In the genomic region with DNA sequence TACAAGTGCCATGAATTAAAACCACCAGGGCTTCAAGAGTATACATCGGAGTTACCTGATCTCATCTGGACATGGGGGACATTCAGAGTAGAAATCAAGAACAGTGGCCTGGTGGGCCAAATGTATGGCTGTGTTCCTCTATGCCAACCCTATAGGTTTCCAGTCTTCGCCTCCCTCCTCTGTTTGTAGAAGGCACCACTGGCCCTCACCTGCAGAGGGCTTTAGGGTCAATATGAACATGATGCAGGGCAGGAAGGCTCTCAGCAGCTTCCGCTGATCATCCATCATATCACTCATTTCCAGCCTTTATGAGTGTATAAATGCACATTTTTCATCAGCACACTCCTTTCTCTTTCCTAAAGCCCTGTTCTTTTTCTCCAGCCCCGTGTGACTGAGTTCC, we compare ENCODE assay signal across 1 cellular context.
TF ChIP-seq lines count a peak whose summit lies in the region.

No MANE protein-coding gene starts in this region.

TF ChIP-seq in GM23338, 12 proteins besides CTCF, POLR2A, EP300 and RAD21 (continued from another document):
- TF ChIP-seq, protein P1, sequence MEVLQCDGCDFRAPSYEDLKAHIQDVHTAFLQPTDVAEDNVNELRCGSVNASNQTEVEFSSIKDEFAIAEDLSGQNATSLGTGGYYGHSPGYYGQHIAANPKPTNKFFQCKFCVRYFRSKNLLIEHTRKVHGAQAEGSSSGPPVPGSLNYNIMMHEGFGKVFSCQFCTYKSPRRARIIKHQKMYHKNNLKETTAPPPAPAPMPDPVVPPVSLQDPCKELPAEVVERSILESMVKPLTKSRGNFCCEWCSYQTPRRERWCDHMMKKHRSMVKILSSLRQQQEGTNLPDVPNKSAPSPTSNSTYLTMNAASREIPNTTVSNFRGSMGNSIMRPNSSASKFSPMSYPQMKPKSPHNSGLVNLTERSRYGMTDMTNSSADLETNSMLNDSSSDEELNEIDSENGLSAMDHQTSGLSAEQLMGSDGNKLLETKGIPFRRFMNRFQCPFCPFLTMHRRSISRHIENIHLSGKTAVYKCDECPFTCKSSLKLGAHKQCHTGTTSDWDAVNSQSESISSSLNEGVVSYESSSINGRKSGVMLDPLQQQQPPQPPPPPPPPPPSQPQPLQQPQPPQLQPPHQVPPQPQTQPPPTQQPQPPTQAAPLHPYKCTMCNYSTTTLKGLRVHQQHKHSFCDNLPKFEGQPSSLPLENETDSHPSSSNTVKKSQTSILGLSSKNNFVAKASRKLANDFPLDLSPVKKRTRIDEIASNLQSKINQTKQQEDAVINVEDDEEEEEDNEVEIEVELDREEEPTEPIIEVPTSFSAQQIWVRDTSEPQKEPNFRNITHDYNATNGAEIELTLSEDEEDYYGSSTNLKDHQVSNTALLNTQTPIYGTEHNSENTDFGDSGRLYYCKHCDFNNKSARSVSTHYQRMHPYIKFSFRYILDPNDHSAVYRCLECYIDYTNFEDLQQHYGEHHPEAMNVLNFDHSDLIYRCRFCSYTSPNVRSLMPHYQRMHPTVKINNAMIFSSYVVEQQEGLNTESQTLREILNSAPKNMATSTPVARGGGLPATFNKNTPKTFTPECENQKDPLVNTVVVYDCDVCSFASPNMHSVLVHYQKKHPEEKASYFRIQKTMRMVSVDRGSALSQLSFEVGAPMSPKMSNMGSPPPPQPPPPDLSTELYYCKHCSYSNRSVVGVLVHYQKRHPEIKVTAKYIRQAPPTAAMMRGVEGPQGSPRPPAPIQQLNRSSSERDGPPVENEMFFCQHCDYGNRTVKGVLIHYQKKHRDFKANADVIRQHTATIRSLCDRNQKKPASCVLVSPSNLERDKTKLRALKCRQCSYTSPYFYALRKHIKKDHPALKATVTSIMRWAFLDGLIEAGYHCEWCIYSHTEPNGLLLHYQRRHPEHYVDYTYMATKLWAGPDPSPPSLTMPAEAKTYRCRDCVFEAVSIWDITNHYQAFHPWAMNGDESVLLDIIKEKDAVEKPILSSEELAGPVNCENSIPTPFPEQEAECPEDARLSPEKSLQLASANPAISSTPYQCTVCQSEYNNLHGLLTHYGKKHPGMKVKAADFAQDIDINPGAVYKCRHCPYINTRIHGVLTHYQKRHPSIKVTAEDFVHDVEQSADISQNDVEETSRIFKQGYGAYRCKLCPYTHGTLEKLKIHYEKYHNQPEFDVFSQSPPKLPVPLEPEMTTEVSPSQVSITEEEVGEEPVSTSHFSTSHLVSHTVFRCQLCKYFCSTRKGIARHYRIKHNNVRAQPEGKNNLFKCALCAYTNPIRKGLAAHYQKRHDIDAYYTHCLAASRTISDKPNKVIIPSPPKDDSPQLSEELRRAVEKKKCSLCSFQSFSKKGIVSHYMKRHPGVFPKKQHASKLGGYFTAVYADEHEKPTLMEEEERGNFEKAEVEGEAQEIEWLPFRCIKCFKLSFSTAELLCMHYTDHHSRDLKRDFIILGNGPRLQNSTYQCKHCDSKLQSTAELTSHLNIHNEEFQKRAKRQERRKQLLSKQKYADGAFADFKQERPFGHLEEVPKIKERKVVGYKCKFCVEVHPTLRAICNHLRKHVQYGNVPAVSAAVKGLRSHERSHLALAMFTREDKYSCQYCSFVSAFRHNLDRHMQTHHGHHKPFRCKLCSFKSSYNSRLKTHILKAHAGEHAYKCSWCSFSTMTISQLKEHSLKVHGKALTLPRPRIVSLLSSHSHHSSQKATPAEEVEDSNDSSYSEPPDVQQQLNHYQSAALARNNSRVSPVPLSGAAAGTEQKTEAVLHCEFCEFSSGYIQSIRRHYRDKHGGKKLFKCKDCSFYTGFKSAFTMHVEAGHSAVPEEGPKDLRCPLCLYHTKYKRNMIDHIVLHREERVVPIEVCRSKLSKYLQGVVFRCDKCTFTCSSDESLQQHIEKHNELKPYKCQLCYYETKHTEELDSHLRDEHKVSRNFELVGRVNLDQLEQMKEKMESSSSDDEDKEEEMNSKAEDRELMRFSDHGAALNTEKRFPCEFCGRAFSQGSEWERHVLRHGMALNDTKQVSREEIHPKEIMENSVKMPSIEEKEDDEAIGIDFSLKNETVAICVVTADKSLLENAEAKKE (CRISPR knock-in tag; IDR thresholded peaks at IDR 0.05) = no peak
- no peak for TF ChIP-seq ZNF331 (CRISPR knock-in tag; IDR thresholded peaks at IDR 0.05; ENCODE audit: low read depth)
- TF ChIP-seq STAT1 (IDR thresholded peaks at IDR 0.05; ENCODE audit: unreplicated experiment) = no peak
- no peak for TF ChIP-seq EZH2phosphoT487 (IDR thresholded peaks at IDR 0.05; ENCODE audit: unreplicated experiment)
- TF ChIP-seq ETS1 (IDR thresholded peaks at IDR 0.05) = no peak
- TF ChIP-seq EZH2 (IDR thresholded peaks at IDR 0.05; ENCODE audit: low read depth, unreplicated experiment) = no peak
- no peak for TF ChIP-seq ZNF114 (CRISPR knock-in tag; IDR thresholded peaks at IDR 0.05)
- TF ChIP-seq CREB1 (CRISPR knock-in tag; IDR thresholded peaks at IDR 0.05; ENCODE audit: low read depth) = no peak
- TF ChIP-seq POLR2AphosphoS5 (IDR thresholded peaks at IDR 0.05; ENCODE audit: low read depth) = no peak
